17 cellular contexts compared by ENCODE assay signal in the genomic region with DNA sequence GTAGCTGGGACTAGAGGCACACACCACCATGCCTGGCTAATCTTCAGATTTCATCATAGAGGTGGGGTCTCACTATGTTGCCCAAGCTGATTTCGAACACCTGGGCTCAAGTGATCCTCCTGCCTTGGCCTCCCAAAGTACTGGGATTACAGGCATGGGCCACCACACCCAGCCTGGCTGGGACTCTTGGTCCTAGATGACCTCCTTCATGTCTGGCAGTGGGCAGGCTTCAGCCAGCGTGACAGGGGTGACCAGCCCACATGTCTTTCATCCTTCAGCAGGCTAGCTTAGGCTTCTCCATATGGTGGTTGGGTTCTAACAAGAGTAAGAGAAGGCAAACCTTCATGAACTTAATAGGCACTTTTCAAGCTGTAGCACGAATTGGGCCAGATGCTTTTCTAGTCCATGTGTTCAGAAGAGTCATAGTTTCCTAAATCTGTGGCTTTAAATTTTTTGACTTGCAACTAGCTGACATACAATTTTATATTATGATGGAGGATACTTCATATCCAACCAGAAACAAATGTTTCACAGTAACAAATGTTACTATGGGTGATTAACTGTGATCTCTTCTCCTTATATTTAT. TPM values are rescaled to one million over a fixed set of nuclear protein-coding genes. Genes with fewer than 3 reads are reported as not detected.
DNase-seq lines count a peak whose midpoint lies in the region; ATAC-seq and TF ChIP-seq lines count a peak whose summit lies in the region.
"Had no signal": no experiment of that assay in that cellular context is flagged by ENCODE, and none has a peak within 500 bp of the region (broad histone marks: within the 10 kb centered on the region; RNA-seq: fewer than 3 reads in every experiment).

No MANE protein-coding gene starts in this region.

- H2AFZ ChIP-seq in mesenchymal stem cell (ENCODE audit: low read depth, low read length): no peak overlapping the region
- H2AFZ ChIP-seq: neural progenitor cell had no signal

- peak overlapping the region; percentile 96 for H3K27ac Mint-ChIP-seq in T-helper 1 cell treated with Interleukin-12 subunit alpha and Interleukin-12 subunit beta and Interleukin-4 antibody, amounts not matched to agents 30 μg/mL and 1 μg/mL, for 36 hours
- peak overlapping the region; percentile 89 for H3K27ac Mint-ChIP-seq in activated T-helper 17 cell treated with anti-CD3 and anti-CD28 coated beads, Interleukin-2, amount 50 U/mL, for 72 hours
- H3K27ac Mint-ChIP-seq: neural progenitor cell had no signal

- peak overlapping the region in 1 of 2 experiments; percentile 64 for H3K23ac ChIP-seq in mesenchymal stem cell (ENCODE audit: low read length in 2 of 2)

- ATAC-seq in HG02885 (IDR thresholded peaks at IDR 0.05; ENCODE audit: poor library complexity, unreplicated experiment): peak; percentile 22
- peak; percentile 58 for ATAC-seq in activated T-helper 17 cell treated with anti-CD3 and anti-CD28 coated beads, Interleukin-2, amount 50 U/mL, for 72 hours (replicated peaks)
- no peak for ATAC-seq in psoas muscle

- no peak for TF ChIP-seq CTCF in psoas muscle (IDR thresholded peaks at IDR 0.05)

- no peak overlapping the region for H3K9ac ChIP-seq in mesenchymal stem cell (ENCODE audit: low read length)
- H3K9ac ChIP-seq: neural progenitor cell, SK-N-SH had no signal

- no peak overlapping the region for H2AK5ac ChIP-seq in mesenchymal stem cell (ENCODE audit: low read length, severe bottlenecking)

- no peak overlapping the region for H2BK5ac ChIP-seq in mesenchymal stem cell (ENCODE audit: low read depth, low read length, poor library complexity, severe bottlenecking)

- H3K4ac ChIP-seq in mesenchymal stem cell (ENCODE audit: low read depth in 1 of 2, low read length in 2 of 2): no peak overlapping the region

- H3K4me1 Mint-ChIP-seq in T-helper 1 cell treated with Interleukin-12 subunit alpha and Interleukin-12 subunit beta and Interleukin-4 antibody, amounts not matched to agents 30 μg/mL and 1 μg/mL, for 36 hours (ENCODE audit: low read depth): peaks cover 37% of the 10 kb centered on the region
- peaks cover 54% of the 10 kb centered on the region for H3K4me1 Mint-ChIP-seq in activated T-helper 17 cell treated with anti-CD3 and anti-CD28 coated beads, Interleukin-2, amount 50 U/mL, for 72 hours
- H3K4me1 Mint-ChIP-seq: neural progenitor cell had no signal

- no peak for DNase-seq in T-helper 1 cell
- no peak for DNase-seq in psoas muscle
- DNase-seq in mesenchymal stem cell: no peak
- no peak for DNase-seq in NCI-H1436 treated with DMSO at 0.1 percent for 48 hours (lab: John Stamatoyannopoulos, UW)
- no peak for DNase-seq in NCI-H526 (lab: John Stamatoyannopoulos, UW)
- DNase-seq: C1 segment of cervical spinal cord, DMS79 treated with DMSO at 0.1 percent for 48 hours, NCI-H1930, NCI-H69, SK-N-SH, WERI-Rb-1 had no signal

- H3K79me1 ChIP-seq in mesenchymal stem cell (replicated peaks; ENCODE audit: low read length, poor library complexity, severe bottlenecking): peaks cover 15% of the 10 kb centered on the region

- H3K18ac ChIP-seq in mesenchymal stem cell (ENCODE audit: low read depth in 1 of 2, low read length in 2 of 2): no peak overlapping the region

- peak overlapping the region; percentile 85 for H3K4me3 Mint-ChIP-seq in T-helper 1 cell treated with Interleukin-12 subunit alpha and Interleukin-12 subunit beta and Interleukin-4 antibody, amounts not matched to agents 30 μg/mL and 1 μg/mL, for 36 hours
- H3K4me3 Mint-ChIP-seq in activated T-helper 17 cell treated with anti-CD3 and anti-CD28 coated beads, Interleukin-2, amount 50 U/mL, for 72 hours: peak overlapping the region; percentile 86
- H3K4me3 Mint-ChIP-seq: neural progenitor cell had no signal

- no peak overlapping the region for H4K8ac ChIP-seq in mesenchymal stem cell (ENCODE audit: low read length)

- H2BK12ac ChIP-seq in mesenchymal stem cell (ENCODE audit: low read length in 2 of 2): no peak overlapping the region

- H3K4me3 ChIP-seq in psoas muscle: no peak overlapping the region
- H3K4me3 ChIP-seq in mesenchymal stem cell (ENCODE audit: insufficient read depth in 1 of 2, low read depth in 1 of 2, low read length in 2 of 2): no peak overlapping the region
- H3K4me3 ChIP-seq: neural progenitor cell, thyroid gland had no signal

- H3K9me3 Mint-ChIP-seq in T-helper 1 cell treated with Interleukin-12 subunit alpha and Interleukin-12 subunit beta and Interleukin-4 antibody, amounts not matched to agents 30 μg/mL and 1 μg/mL, for 36 hours: peaks cover 5% of the 10 kb centered on the region
- H3K9me3 Mint-ChIP-seq in activated T-helper 17 cell treated with anti-CD3 and anti-CD28 coated beads, Interleukin-2, amount 50 U/mL, for 72 hours: no peaks in the 10 kb centered on the region

- intact Hi-C loops in psoas muscle (cut with DNase I): no loop called here

- no peak overlapping the region for H2BK15ac ChIP-seq in mesenchymal stem cell (ENCODE audit: low read depth, poor library complexity, severe bottlenecking)

- H3K36me3 ChIP-seq in psoas muscle (ENCODE audit: insufficient read depth in 1 of 2, low read depth in 1 of 2) (peaks cover 0 to 5% of the 10 kb centered on the region in 2 donors), mesenchymal stem cell (ENCODE audit: control insufficient read depth in 1 of 2, insufficient read depth in 2 of 2, low read depth in 1 of 2, low read length in 2 of 2) (no peaks in the 10 kb centered on the region)
- H3K36me3 ChIP-seq: neural progenitor cell, thyroid gland, WERI-Rb-1 had no signal

- H3K36me3 Mint-ChIP-seq in T-helper 1 cell treated with Interleukin-12 subunit alpha and Interleukin-12 subunit beta and Interleukin-4 antibody, amounts not matched to agents 30 μg/mL and 1 μg/mL, for 36 hours (ENCODE audit: low read depth): peaks cover 18% of the 10 kb centered on the region
- peaks cover 14% of the 10 kb centered on the region for H3K36me3 Mint-ChIP-seq in activated T-helper 17 cell treated with anti-CD3 and anti-CD28 coated beads, Interleukin-2, amount 50 U/mL, for 72 hours (ENCODE audit: low read depth)
- H3K36me3 Mint-ChIP-seq: neural progenitor cell had no signal

- no peak overlapping the region for H3K4me2 ChIP-seq in mesenchymal stem cell (ENCODE audit: low read length, poor library complexity, severe bottlenecking)
- H3K4me2 ChIP-seq: neural progenitor cell, SK-N-SH had no signal

- peaks cover 71% of the 10 kb centered on the region for H3K4me1 ChIP-seq in psoas muscle
- H3K4me1 ChIP-seq in mesenchymal stem cell (ENCODE audit: control insufficient read depth, insufficient read depth, low read depth, low read length): no peaks in the 10 kb centered on the region
- H3K4me1 ChIP-seq: neural progenitor cell had no signal

- no peaks in the 10 kb centered on the region for H3K27me3 Mint-ChIP-seq in T-helper 1 cell treated with Interleukin-12 subunit alpha and Interleukin-12 subunit beta and Interleukin-4 antibody, amounts not matched to agents 30 μg/mL and 1 μg/mL, for 36 hours (ENCODE audit: low read depth)
- no peaks in the 10 kb centered on the region for H3K27me3 Mint-ChIP-seq in activated T-helper 17 cell treated with anti-CD3 and anti-CD28 coated beads, Interleukin-2, amount 50 U/mL, for 72 hours

- H3K27ac ChIP-seq in psoas muscle (peak overlapping the region; percentile 12), mesenchymal stem cell (ENCODE audit: low read length, poor library complexity, severe bottlenecking) (no peak overlapping the region)
- H3K27ac ChIP-seq: 22Rv1, neural progenitor cell, thyroid gland, WERI-Rb-1 had no signal

- no peaks in the 10 kb centered on the region for H3K27me3 ChIP-seq in psoas muscle (ENCODE audit: insufficient read depth in 3 of 3, low read length in 2 of 3)
- no peaks in the 10 kb centered on the region for H3K27me3 ChIP-seq in mesenchymal stem cell (ENCODE audit: control insufficient read depth in 1 of 2, insufficient read depth in 1 of 2, low read length in 2 of 2)
- H3K27me3 ChIP-seq: thyroid gland had no signal

- H2BK120ac ChIP-seq in mesenchymal stem cell (ENCODE audit: low read depth, low read length): no peak overlapping the region

- H3K14ac ChIP-seq in mesenchymal stem cell (ENCODE audit: low read length in 2 of 2): no peak overlapping the region

- 79 to 94% (median 81%) methylated on average over 3 of the region's 3 CpGs for WGBS in psoas muscle, 3 donors
- WGBS in mesenchymal stem cell: 74% methylated on average over 2 of the region's 3 CpGs

- H4K91ac ChIP-seq in mesenchymal stem cell (ENCODE audit: low read length): no peak overlapping the region

- H3K9me3 ChIP-seq in psoas muscle (no peaks in the 10 kb centered on the region), mesenchymal stem cell (ENCODE audit: control insufficient read depth, low read length) (no peaks in the 10 kb centered on the region)
- H3K9me3 ChIP-seq: SK-N-SH, thyroid gland had no signal

RNA-seq across cellular contexts. Expression of gene GPD1L, which starts 7.7 kb away (rescaled TPM):
- 10 to 100 TPM in 1 of 2 donors, 1 to 10 TPM in 1; 7.6 to 18.8 TPM for total RNA-seq in activated T-helper 17 cell treated with anti-CD3 and anti-CD28 coated beads, Interleukin-2, amount 50 U/mL, for 72 hours
- 100 to 1,000 TPM in 3 of 4 donors, 10 to 100 TPM in 1; 99.4 to 135 (median 128) TPM for total RNA-seq in psoas muscle
- polyA plus RNA-seq in psoas muscle: 100 to 1,000 TPM in 1 of 3 donors, 10 to 100 TPM in 2; 28.2 to 101 (median 90.5) TPM
- 4.4 TPM for polyA plus RNA-seq in mesenchymal stem cell (2013, experiment 1 of 2)
- 4.5 TPM for polyA plus RNA-seq in mesenchymal stem cell (2013, experiment 2 of 2)

Comparison
In these comparisons a context has a peak if more than half of its experiments do, and no peak if none do; other contexts are left out.
1. ATAC-seq: peak in HG02885 (single experiment) and activated T-helper 17 cell treated with anti-CD3 and anti-CD28 coated beads, Interleukin-2, amount 50 U/mL, for 72 hours (single experiment); none in psoas muscle (0 of 4).
2. RNA of gene GPD1L, which starts 7.7 kb away (total RNA-seq): 99.4 to 135 TPM in psoas muscle; 7.6 to 18.8 TPM in activated T-helper 17 cell treated with anti-CD3 and anti-CD28 coated beads, Interleukin-2, amount 50 U/mL, for 72 hours; every median in the first group is over 4 times any median in the second.